Comparison of ENCODE assay signal across 20 cellular contexts in the genomic region with DNA sequence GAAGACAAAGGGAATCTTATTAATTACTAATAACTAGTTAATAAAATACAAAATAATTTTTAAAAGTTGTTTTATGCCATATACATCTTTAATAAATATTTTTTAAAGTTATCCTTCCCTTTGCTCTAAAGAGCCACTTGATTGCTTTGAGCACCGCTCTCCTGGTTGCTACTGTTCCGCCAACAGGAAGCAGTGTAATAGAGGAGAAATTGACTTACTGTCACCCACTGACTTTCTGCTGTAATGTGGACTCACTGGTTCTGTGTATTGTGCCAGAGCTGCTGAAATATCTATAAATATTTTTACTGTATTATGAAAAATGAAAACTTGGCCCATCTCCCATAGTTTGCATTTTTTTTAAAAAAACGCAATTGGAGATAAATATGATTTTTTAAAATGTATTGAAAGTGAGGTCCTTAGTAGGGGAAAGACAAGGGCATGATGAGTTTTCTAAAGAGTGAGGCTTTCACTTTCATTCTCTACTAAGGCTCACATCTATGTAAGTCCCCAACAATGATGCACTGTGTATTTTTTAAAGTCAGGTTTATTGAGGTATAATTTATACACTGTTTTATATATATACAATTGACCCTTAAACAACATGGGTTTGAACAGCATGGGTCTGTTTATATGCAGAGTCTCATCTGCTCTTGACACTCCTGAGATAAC.
DNase-seq lines count a peak whose midpoint lies in the region; ATAC-seq, FAIRE-seq and TF ChIP-seq lines count a peak whose summit lies in the region.
"Had no signal": no experiment of that assay in that cellular context is flagged by ENCODE, and none has a peak within 500 bp of the region (broad histone marks: within the 10 kb centered on the region; RNA-seq: fewer than 3 reads in every experiment).

No MANE protein-coding gene starts in this region.

- no peak overlapping the region for H3K27ac Mint-ChIP-seq in natural killer cell
- no peak overlapping the region for H3K27ac Mint-ChIP-seq in natural killer cell treated with Interleukin-12 subunit alpha and Interleukin-12 subunit beta and Interleukin-15 and Interleukin-18, amount 100 ng/mL, for 72 hours
- H3K27ac Mint-ChIP-seq: activated naive CD8-positive, alpha-beta T cell; activated T-cell treated with anti-CD3 and anti-CD28 coated beads, Interleukin-2, amount 50 U/mL, for 24 hours; CD8-positive, alpha-beta T cell had no signal

- H3K9me3 Mint-ChIP-seq in natural killer cell, result no peaks in the 10 kb centered on the region
- H3K9me3 Mint-ChIP-seq in natural killer cell treated with Interleukin-12 subunit alpha and Interleukin-12 subunit beta and Interleukin-15 and Interleukin-18, amount 100 ng/mL, for 72 hours, result no peaks in the 10 kb centered on the region
- H3K9me3 Mint-ChIP-seq: activated T-cell treated with anti-CD3 and anti-CD28 coated beads, Interleukin-2, amount 50 U/mL, for 24 hours had no signal

- no peaks in the 10 kb centered on the region for H3K4me1 Mint-ChIP-seq in natural killer cell
- H3K4me1 Mint-ChIP-seq in natural killer cell treated with Interleukin-12 subunit alpha and Interleukin-12 subunit beta and Interleukin-15 and Interleukin-18, amount 100 ng/mL, for 72 hours (ENCODE audit: low read depth in 2 of 2), result no peaks in the 10 kb centered on the region

- no peaks in the 10 kb centered on the region for H3K36me3 Mint-ChIP-seq in natural killer cell
- H3K36me3 Mint-ChIP-seq in natural killer cell treated with Interleukin-12 subunit alpha and Interleukin-12 subunit beta and Interleukin-15 and Interleukin-18, amount 100 ng/mL, for 72 hours, result no peaks in the 10 kb centered on the region
- H3K36me3 Mint-ChIP-seq: activated naive CD8-positive, alpha-beta T cell; CD8-positive, alpha-beta T cell had no signal

- TF ChIP-seq CTCF in natural killer cell (IDR thresholded peaks at IDR 0.05), result no peak

- DNase-seq in natural killer cell (no peak), 8988T (no peak), urothelium cell line (ENCODE audit: low spot score) (no peak), GF-D8 (lab: John Stamatoyannopoulos, UW) (no peak), NCI-H2107 treated with DMSO at 0.1 percent for 48 hours (lab: John Stamatoyannopoulos, UW; ENCODE audit: unreplicated experiment) (no peak)
- DNase-seq in natural killer cell treated with Interleukin-12 subunit alpha and Interleukin-12 subunit beta and Interleukin-15 and Interleukin-18, amount 100 ng/mL, for 72 hours (ENCODE audit: low spot score), result no peak
- DNase-seq: activated CD4-positive, alpha-beta T cell treated with anti-CD3 and anti-CD28 coated beads, Interleukin-2, amount 50 U/mL, for 1 hour; activated T-cell treated with anti-CD3 and anti-CD28 coated beads, Interleukin-2, amount 50 U/mL, for 24 hours; CD8-positive, alpha-beta T cell; EL; NCI-H1417 treated with DMSO at 0.1 percent for 48 hours; NCI-H2227 treated with DMSO at 0.1 percent for 48 hours; stimulated activated naive CD4-positive, alpha-beta T cell treated with Interleukin-2 at 50 U/mL for 16 hours; SW 1271; upper lobe of left lung had no signal

- peaks cover 6 to 18% of the 10 kb centered on the region in 2 donors for H3K27me3 Mint-ChIP-seq in natural killer cell (ENCODE audit: low read depth in 2 of 2)
- peaks cover 2 to 7% of the 10 kb centered on the region in 2 donors for H3K27me3 Mint-ChIP-seq in natural killer cell treated with Interleukin-12 subunit alpha and Interleukin-12 subunit beta and Interleukin-15 and Interleukin-18, amount 100 ng/mL, for 72 hours
- H3K27me3 Mint-ChIP-seq: activated naive CD8-positive, alpha-beta T cell; activated T-cell treated with anti-CD3 and anti-CD28 coated beads, Interleukin-2, amount 50 U/mL, for 24 hours had no signal

- no peak overlapping the region for H3K4me3 Mint-ChIP-seq in natural killer cell
- no peak overlapping the region for H3K4me3 Mint-ChIP-seq in natural killer cell treated with Interleukin-12 subunit alpha and Interleukin-12 subunit beta and Interleukin-15 and Interleukin-18, amount 100 ng/mL, for 72 hours
- H3K4me3 Mint-ChIP-seq: activated naive CD8-positive, alpha-beta T cell; activated T-cell treated with anti-CD3 and anti-CD28 coated beads, Interleukin-2, amount 50 U/mL, for 24 hours; CD8-positive, alpha-beta T cell had no signal

- FAIRE-seq in urothelium cell line (lab: Jason Lieb, UNC), result no peak
- FAIRE-seq: bronchial epithelial cell had no signal

- intact Hi-C loops in natural killer cell (cut with micrococcal nuclease), result no loop called here

- ATAC-seq in natural killer cell (peak; percentile 49 to 57 (median 52)), GM21619 (IDR thresholded peaks at IDR 0.05; ENCODE audit: unreplicated experiment) (peak; percentile 69), HG03342 (IDR thresholded peaks at IDR 0.05; ENCODE audit: unreplicated experiment) (peak; percentile 48)
- ATAC-seq in natural killer cell treated with Interleukin-12 subunit alpha and Interleukin-12 subunit beta and Interleukin-15 and Interleukin-18, amount 100 ng/mL, for 72 hours, result no peak
- ATAC-seq: CD8-positive, alpha-beta T cell; esophagus mucosa had no signal

Comparison
In these comparisons a context has a peak if more than half of its experiments do, and no peak if none do; other contexts are left out.
1. ATAC-seq: peak in natural killer cell (3 of 3), GM21619 (single experiment) and HG03342 (single experiment); none in natural killer cell treated with Interleukin-12 subunit alpha and Interleukin-12 subunit beta and Interleukin-15 and Interleukin-18, amount 100 ng/mL, for 72 hours (0 of 2).